In genomic region chr3:16912400-16913263, GRCh38 we compare ENCODE assay signal across 10 cellular contexts. TPM values are rescaled to one million over a fixed set of nuclear protein-coding genes. Genes with fewer than 3 reads are reported as not detected.
DNase-seq lines count a peak whose midpoint lies in the region; ATAC-seq and TF ChIP-seq lines count a peak whose summit lies in the region.
"Had no signal": no experiment of that assay in that cellular context is flagged by ENCODE, and none has a peak within 500 bp of the region (broad histone marks: within the 10 kb centered on the region; RNA-seq: fewer than 3 reads in every experiment).

No MANE protein-coding gene starts in this region.

- ATAC-seq in GM19043 (IDR thresholded peaks at IDR 0.05; ENCODE audit: low read depth, unreplicated experiment): peak; percentile 91
- ATAC-seq in HG03025 (IDR thresholded peaks at IDR 0.05; ENCODE audit: low FRiP score, unreplicated experiment): peak; percentile 99
- ATAC-seq: left lobe of liver had no signal

- H3K27ac Mint-ChIP-seq in CD4-positive, alpha-beta memory T cell: peak overlapping the region in 2 of 7 donors; percentile 22 to 55

- WGBS in thyroid gland, 2 donors: 91 to 93% methylated on average over 3 of the region's 3 CpGs

- H3K9me3 Mint-ChIP-seq in CD4-positive, alpha-beta memory T cell: peaks cover 0 to 1% (median 0%) of the 10 kb centered on the region in 8 donors

- H3K9me3 ChIP-seq in CD4-positive, alpha-beta memory T cell (ENCODE audit: control insufficient read depth in 1 of 2, low read length in 2 of 2): no peaks in the 10 kb centered on the region
- no peaks in the 10 kb centered on the region for H3K9me3 ChIP-seq in thyroid gland

- H3K36me3 Mint-ChIP-seq in CD4-positive, alpha-beta memory T cell: peaks cover 3 to 4% of the 10 kb centered on the region in 2 donors

- H3K4me3 Mint-ChIP-seq in CD4-positive, alpha-beta memory T cell: peak overlapping the region in 7 of 8 donors; percentile 12 to 76 (median 26)

- no peak for DNase-seq in CD4-positive, alpha-beta memory T cell
- DNase-seq in RPMI8226: peak; percentile 68
- no peak for DNase-seq in putamen (ENCODE audit: low spot score)
- DNase-seq in thyroid gland: no peak
- no peak for DNase-seq in AG20443 (ENCODE audit: low spot score)
- no peak for DNase-seq in DMS 273 treated with DMSO at 0.1 percent for 48 hours (lab: John Stamatoyannopoulos, UW)

- no peak for TF ChIP-seq CTCF in thyroid gland (IDR thresholded peaks at IDR 0.05)

- no peak overlapping the region for H3K4me3 ChIP-seq in CD4-positive, alpha-beta memory T cell (ENCODE audit: low read length in 2 of 2)
- H3K4me3 ChIP-seq in thyroid gland (replicated peaks in 1 of 3): no peak overlapping the region

- CTCF ChIA-PET in CD4-positive, alpha-beta memory T cell (lab: Charles Lee; ENCODE audit: partially characterized antibody): no interaction called here

- H3K36me3 ChIP-seq in CD4-positive, alpha-beta memory T cell (ENCODE audit: insufficient read depth, low read length): no peaks in the 10 kb centered on the region
- H3K36me3 ChIP-seq in thyroid gland: no peaks in the 10 kb centered on the region

- intact Hi-C loops in CD4-positive, alpha-beta memory T cell (cut with micrococcal nuclease): no loop called here
- intact Hi-C loops in thyroid gland (cut with DNase I): no loop called here

- peaks cover 87% of the 10 kb centered on the region for H3K4me1 ChIP-seq in CD4-positive, alpha-beta memory T cell (ENCODE audit: insufficient read depth, low read length)
- peaks cover 3 to 7% of the 10 kb centered on the region in 2 donors for H3K4me1 ChIP-seq in thyroid gland

- H3K27me3 Mint-ChIP-seq in CD4-positive, alpha-beta memory T cell: no peaks in the 10 kb centered on the region

- H3K4me1 Mint-ChIP-seq in CD4-positive, alpha-beta memory T cell: peaks cover 55 to 86% (median 67%) of the 10 kb centered on the region in 4 donors

- H3K27me3 ChIP-seq in CD4-positive, alpha-beta memory T cell (ENCODE audit: insufficient read depth, low read length): no peaks in the 10 kb centered on the region
- no peaks in the 10 kb centered on the region for H3K27me3 ChIP-seq in thyroid gland

- POLR2A ChIA-PET in CD4-positive, alpha-beta memory T cell (lab: Charles Lee; ENCODE audit: partially characterized antibody): no interaction called here

- TF ChIP-seq POLR2A in thyroid gland (IDR thresholded peaks at IDR 0.05): no peak

- no peak overlapping the region for H3K27ac ChIP-seq in CD4-positive, alpha-beta memory T cell (ENCODE audit: low read depth, low read length)
- no peak overlapping the region for H3K27ac ChIP-seq in thyroid gland

RNA-seq across cellular contexts. Expression of gene PLCL2, which starts 27.9 kb away (rescaled TPM):
- 10 to 100 TPM; 67.1 to 69.1 TPM for total RNA-seq in CD4-positive, alpha-beta memory T cell
- polyA plus RNA-seq in CD4-positive, alpha-beta memory T cell: 10 to 100 TPM; 64.5 to 89.4 TPM
- total RNA-seq in thyroid gland: 10 to 100 TPM in 2 of 4 donors, 1 to 10 TPM in 2; 6.3 to 15.3 (median 9.3) TPM
- total RNA-seq: LHCN-M2 had no signal

Comparison
In these comparisons a context has a peak if more than half of its experiments do, and no peak if none do; other contexts are left out.
1. RNA of gene PLCL2, which starts 27.9 kb away (total RNA-seq): 67.1 to 69.1 TPM in CD4-positive, alpha-beta memory T cell; 6.3 to 15.3 TPM in thyroid gland; every median in the first group is over 4 times any median in the second.